In genomic region chr10:85170026-85170425, GRCh38 we compare ENCODE assay signal across 22 cellular contexts.
DNase-seq lines count a peak whose midpoint lies in the region; ATAC-seq and TF ChIP-seq lines count a peak whose summit lies in the region.
"Had no signal": no experiment of that assay in that cellular context is flagged by ENCODE, and none has a peak within 500 bp of the region (broad histone marks: within the 10 kb centered on the region; RNA-seq: fewer than 3 reads in every experiment).

No MANE protein-coding gene starts in this region.

- H2BK5ac ChIP-seq in mesendoderm (ENCODE audit: low read length), result no peak overlapping the region

- intact Hi-C loops in lower lobe of right lung (cut with DNase I) (no loop called here), thyroid gland (cut with DNase I) (no loop called here), sigmoid colon (cut with DNase I) (no loop called here), stomach (cut with DNase I; ENCODE audit: low total_unique reads) (no loop called here)

- no peak for TF ChIP-seq EP300 in sigmoid colon (IDR thresholded peaks at IDR 0.05)
- TF ChIP-seq EP300 in stomach (IDR thresholded peaks at IDR 0.05), result no peak

- H3K4ac ChIP-seq in mesendoderm (ENCODE audit: low read depth, low read length), result no peak overlapping the region

- no peak for TF ChIP-seq CTCF in lower lobe of right lung (IDR thresholded peaks at IDR 0.05)
- no peak for TF ChIP-seq CTCF in thyroid gland (IDR thresholded peaks at IDR 0.05)
- TF ChIP-seq CTCF in sigmoid colon (IDR thresholded peaks at IDR 0.05), result no peak
- TF ChIP-seq CTCF in stomach (IDR thresholded peaks at IDR 0.05), result no peak

- H3K79me2 ChIP-seq in mesendoderm (ENCODE audit: control insufficient read depth, insufficient read depth, low read length), result no peaks in the 10 kb centered on the region

- ATAC-seq in lower lobe of right lung, result peak; percentile 41 to 79
- ATAC-seq: GM12878 had no signal

- H3K36me3 ChIP-seq in lower lobe of right lung, result no peaks in the 10 kb centered on the region
- no peaks in the 10 kb centered on the region for H3K36me3 ChIP-seq in mesendoderm (ENCODE audit: control insufficient read depth, insufficient read depth, low read length)
- no peaks in the 10 kb centered on the region for H3K36me3 ChIP-seq in thyroid gland
- no peaks in the 10 kb centered on the region for H3K36me3 ChIP-seq in sigmoid colon
- H3K36me3 ChIP-seq in stomach, result no peaks in the 10 kb centered on the region
- H3K36me3 ChIP-seq: BE2C, BLaER1 had no signal

- no peak overlapping the region for H3K4me2 ChIP-seq in mesendoderm (ENCODE audit: low read length)
- H3K4me2 ChIP-seq: BLaER1 had no signal

- WGBS in mesendoderm (ENCODE audit: extremely low coverage, insufficient coverage, low lambda C conversion rate), result no CpG with 5 or more reads among the region's 1 CpG
- WGBS in thyroid gland, 2 donors, result 50 to 56% methylated on average over 1 of the region's 1 CpG
- 86 to 90% methylated on average over 1 of the region's 1 CpG for WGBS in sigmoid colon, 2 donors
- 43 to 73% (median 63%) methylated on average over 1 of the region's 1 CpG for WGBS in stomach, 5 donors

- H3K27me3 ChIP-seq in lower lobe of right lung (ENCODE audit: low read depth) (no peaks in the 10 kb centered on the region), mesendoderm (ENCODE audit: insufficient read depth, low read length, poor library complexity) (no peaks in the 10 kb centered on the region), thyroid gland (no peaks in the 10 kb centered on the region), sigmoid colon (no peaks in the 10 kb centered on the region), stomach (no peaks in the 10 kb centered on the region)
- H3K27me3 ChIP-seq: BE2C, BLaER1 had no signal

- H3K4me1 ChIP-seq in lower lobe of right lung, result no peaks in the 10 kb centered on the region
- H3K4me1 ChIP-seq in mesendoderm (ENCODE audit: control insufficient read depth, low read depth, low read length), result no peaks in the 10 kb centered on the region
- peaks cover 20 to 21% of the 10 kb centered on the region in 2 donors for H3K4me1 ChIP-seq in thyroid gland
- H3K4me1 ChIP-seq in sigmoid colon, result no peaks in the 10 kb centered on the region
- no peaks in the 10 kb centered on the region for H3K4me1 ChIP-seq in stomach
- H3K4me1 ChIP-seq: BE2C, BLaER1 had no signal

- no peak overlapping the region for H2BK120ac ChIP-seq in mesendoderm (ENCODE audit: low read depth, low read length)

- H3K79me1 ChIP-seq in mesendoderm (ENCODE audit: low read length), result no peaks in the 10 kb centered on the region

- no peak overlapping the region for H3K56ac ChIP-seq in mesendoderm (ENCODE audit: low read length)

- DNase-seq in lower lobe of right lung, result no peak
- peak; percentile 60 for DNase-seq in mesendoderm
- DNase-seq in thyroid gland, result peak; percentile 11 to 19
- DNase-seq in DMS153 (lab: John Stamatoyannopoulos, UW), result no peak
- DNase-seq in sigmoid colon, result no peak
- DNase-seq in stomach, result no peak
- DNase-seq in globus pallidus (ENCODE audit: low spot score), result no peak
- DNase-seq: 8988T; ACHN; BE2C; C1 segment of cervical spinal cord; CD4-positive, alpha-beta memory T cell; CD4-positive, CD25-positive, alpha-beta regulatory T cell; CD8-positive, alpha-beta memory T cell; COR-L47; DMS53; DMS79; DND-41; EL; GDM1 had no signal

- no peak overlapping the region for H4K8ac ChIP-seq in mesendoderm (ENCODE audit: low read depth, low read length)

- H2BK15ac ChIP-seq in mesendoderm (replicated peaks; ENCODE audit: low read depth), result no peak overlapping the region

- H3K9ac ChIP-seq in mesendoderm (ENCODE audit: low read length), result no peak overlapping the region
- H3K9ac ChIP-seq: BLaER1 had no signal

- H3K18ac ChIP-seq in mesendoderm (ENCODE audit: low read length), result no peak overlapping the region

- no peak overlapping the region for H3K27ac ChIP-seq in lower lobe of right lung
- H3K27ac ChIP-seq in mesendoderm (ENCODE audit: low read depth, low read length), result no peak overlapping the region
- H3K27ac ChIP-seq in thyroid gland, result peak overlapping the region in 2 of 3 donors; percentile 7 to 14
- no peak overlapping the region for H3K27ac ChIP-seq in sigmoid colon
- no peak overlapping the region for H3K27ac ChIP-seq in stomach
- H3K27ac ChIP-seq: BLaER1 had no signal

- H4K5ac ChIP-seq in mesendoderm (ENCODE audit: low read length), result no peak overlapping the region

- H3K4me3 ChIP-seq in lower lobe of right lung (no peak overlapping the region), mesendoderm (ENCODE audit: low read length) (no peak overlapping the region), thyroid gland (replicated peaks in 1 of 3) (no peak overlapping the region), sigmoid colon (no peak overlapping the region), stomach (no peak overlapping the region)
- H3K4me3 ChIP-seq: BLaER1, GM12878 had no signal

- H2AK5ac ChIP-seq in mesendoderm (ENCODE audit: low read length), result no peak overlapping the region

- H3K9me3 ChIP-seq in lower lobe of right lung, result no peaks in the 10 kb centered on the region
- no peaks in the 10 kb centered on the region for H3K9me3 ChIP-seq in thyroid gland
- no peaks in the 10 kb centered on the region for H3K9me3 ChIP-seq in sigmoid colon
- no peaks in the 10 kb centered on the region for H3K9me3 ChIP-seq in stomach
- H3K9me3 ChIP-seq: BE2C, BLaER1 had no signal

- TF ChIP-seq POLR2A in thyroid gland (IDR thresholded peaks at IDR 0.05) (no peak), sigmoid colon (IDR thresholded peaks at IDR 0.05) (no peak), stomach (IDR thresholded peaks at IDR 0.05) (no peak)

- no peak overlapping the region for H3K23ac ChIP-seq in mesendoderm (ENCODE audit: low read length)

Comparison
In these comparisons a context has a peak if more than half of its experiments do, and no peak if none do; other contexts are left out.
1. DNase-seq: peak in mesendoderm (single experiment) and thyroid gland (2 of 2); none in lower lobe of right lung (single experiment), DMS153 (single experiment), sigmoid colon (single experiment), stomach (single experiment) and globus pallidus (single experiment).
2. H3K27ac ChIP-seq: peak in thyroid gland (2 of 3); none in lower lobe of right lung (single experiment), mesendoderm (single experiment), sigmoid colon (0 of 4) and stomach (0 of 5).